Comparison of ENCODE assay signal across 8 cellular contexts in the genomic region with DNA sequence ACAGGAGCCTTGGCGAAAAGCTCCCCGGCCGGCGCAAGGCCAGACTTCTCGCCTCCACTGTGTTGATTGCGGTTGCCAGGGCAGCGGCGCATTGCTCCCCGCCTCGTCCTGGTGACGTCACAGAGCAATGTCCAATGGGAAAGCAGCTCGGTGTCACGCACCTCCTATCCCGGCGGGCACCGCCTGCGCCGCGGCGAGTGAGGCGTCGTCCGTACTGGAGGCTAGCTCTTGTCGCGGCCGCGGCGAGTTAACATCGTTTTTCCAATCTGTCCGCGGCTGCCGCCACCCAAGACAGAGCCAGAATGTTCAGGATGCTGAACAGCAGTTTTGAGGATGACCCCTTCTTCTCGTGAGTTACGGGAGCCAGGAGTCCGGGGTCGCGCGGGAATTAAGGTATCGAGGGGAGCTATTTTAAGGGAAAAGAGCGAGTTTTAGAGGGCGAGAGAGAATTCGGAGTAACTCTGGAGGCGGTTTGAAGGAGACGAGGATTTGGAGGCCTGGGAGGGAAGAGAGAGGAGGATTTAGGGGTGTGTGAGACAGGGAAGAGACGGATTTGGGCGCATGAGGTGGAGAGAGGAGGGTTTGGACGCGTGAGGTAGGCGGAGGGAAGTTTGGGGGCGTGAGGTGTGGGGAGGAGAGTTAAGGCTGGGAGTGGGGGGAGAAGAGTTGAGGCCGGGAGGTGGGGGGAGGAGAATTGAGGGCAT. TPM values are rescaled to one million over a fixed set of nuclear protein-coding genes. Genes with fewer than 3 reads are reported as not detected.
DNase-seq lines count a peak whose midpoint lies in the region; ATAC-seq, FAIRE-seq and TF ChIP-seq lines count a peak whose summit lies in the region.

A gene with protein sequence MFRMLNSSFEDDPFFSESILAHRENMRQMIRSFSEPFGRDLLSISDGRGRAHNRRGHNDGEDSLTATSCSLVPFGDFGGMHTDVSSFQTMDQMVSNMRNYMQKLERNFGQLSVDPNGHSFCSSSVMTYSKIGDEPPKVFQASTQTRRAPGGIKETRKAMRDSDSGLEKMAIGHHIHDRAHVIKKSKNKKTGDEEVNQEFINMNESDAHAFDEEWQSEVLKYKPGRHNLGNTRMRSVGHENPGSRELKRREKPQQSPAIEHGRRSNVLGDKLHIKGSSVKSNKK (plus strand): TSS at position 196 of the 704 bp plus-strand sequence. CDS start 107 bp downstream, at position 303.

- CTCF ChIA-PET in activated CD4-positive, alpha-beta T cell treated with anti-CD3 and anti-CD28 coated beads for 36 hours (lab: Charles Lee) = interaction anchor here (0.7 to 1.7 kb wide), 3 partner anchors 18 to 73 kb away, joined by 3 to 7 read pairs (median 3); a partner anchor contains a TSS
- CTCF ChIA-PET in OCI-LY7 (lab: Charles Lee; ENCODE audit: unreplicated experiment) = no interaction called here

- H3K36me3 ChIP-seq in small intestine (ENCODE audit: control insufficient read depth in 2 of 2, insufficient read depth in 2 of 2, low read length in 2 of 2) (no peaks in the 10 kb centered on the region), OCI-LY7 (ENCODE audit: insufficient read depth, low read length) (no peaks in the 10 kb centered on the region)

- no peaks in the 10 kb centered on the region for H4K20me1 ChIP-seq in OCI-LY7 (ENCODE audit: insufficient read depth, low read length)

- POLR2A ChIA-PET in activated CD4-positive, alpha-beta T cell treated with anti-CD3 and anti-CD28 coated beads for 36 hours (lab: Charles Lee) = interaction anchor here (0.7 kb wide), 2 partner anchors 73 to 150 kb away, joined by 3 read pairs; a partner anchor contains a TSS
- POLR2A ChIA-PET in OCI-LY7 (lab: Charles Lee) = no interaction called here

- no peaks in the 10 kb centered on the region for H3K9me3 Mint-ChIP-seq in activated CD4-positive, alpha-beta T cell treated with anti-CD3 and anti-CD28 coated beads for 36 hours (ENCODE audit: low read depth)

- no peak within 1 kb of the TSS for H2AFZ ChIP-seq in OCI-LY7 (ENCODE audit: low read length)

- peak within 1 kb of the TSS; percentile 78 for H3K4me3 Mint-ChIP-seq in activated CD4-positive, alpha-beta T cell treated with anti-CD3 and anti-CD28 coated beads for 36 hours

- no peak within 1 kb of the TSS for H3K4me2 ChIP-seq in OCI-LY7 (ENCODE audit: low read length)

- intact Hi-C loops in activated CD4-positive, alpha-beta T cell treated with anti-CD3 and anti-CD28 coated beads for 36 hours (cut with DNase I, micrococcal nuclease) = loop anchor here in 1 of 2 experiments (2.0 kb wide), 2 partner anchors 74 to 1878 kb away; a partner anchor contains a TSS
- intact Hi-C loops in OCI-LY7 (cut with micrococcal nuclease; ENCODE audit: unreplicated experiment) = no loop called here

- H3K27ac ChIP-seq in small intestine (ENCODE audit: low read depth in 1 of 2, low read length in 1 of 2) (peak within 1 kb of the TSS in 1 of 2 donors; percentile 49), OCI-LY7 (ENCODE audit: low read depth, low read length, poor library complexity, severe bottlenecking) (no peak within 1 kb of the TSS)

- H3K4me1 Mint-ChIP-seq in activated CD4-positive, alpha-beta T cell treated with anti-CD3 and anti-CD28 coated beads for 36 hours = peaks cover 12% of the 10 kb centered on the region

- no peak for FAIRE-seq in small intestine (lab: Jason Lieb, UNC)

- H3K4me3 ChIP-seq in small intestine (ENCODE audit: low read depth in 1 of 2, low read length in 2 of 2) (peak within 1 kb of the TSS in 1 of 2 donors; percentile 41), OCI-LY7 (ENCODE audit: low read depth, low read length, poor library complexity, severe bottlenecking) (no peak within 1 kb of the TSS)

- WGBS in small intestine, 3 donors = 1 to 6% (median 5%) methylated on average over 51 of the region's 51 CpGs

- no peaks in the 10 kb centered on the region for H3K36me3 Mint-ChIP-seq in activated CD4-positive, alpha-beta T cell treated with anti-CD3 and anti-CD28 coated beads for 36 hours (ENCODE audit: low read depth)

- H3K9me2 ChIP-seq in OCI-LY7 (ENCODE audit: insufficient read depth, low read length) = no peaks in the 10 kb centered on the region

- H3K79me2 ChIP-seq in OCI-LY7 (ENCODE audit: insufficient read depth, low read depth, low read length) = no peaks in the 10 kb centered on the region

- peaks cover 0 to 1% of the 10 kb centered on the region in 2 donors for H3K27me3 ChIP-seq in small intestine (ENCODE audit: control insufficient read depth in 2 of 2, insufficient read depth in 2 of 2, low read length in 2 of 2)

- no TSS peak for BruUV-seq in OCI-LY7 (replicated peaks; lab: Mats Ljungman, UMichigan)

- no peak for TF ChIP-seq CTCF in OCI-LY7 (conservative IDR thresholded peaks at IDR 0.05; ENCODE audit: low read length)

- H3K4me1 ChIP-seq in small intestine (ENCODE audit: control insufficient read depth in 2 of 2, insufficient read depth in 1 of 2, low read depth in 1 of 2, low read length in 1 of 2) (peaks cover 0 to 4% of the 10 kb centered on the region in 2 donors), OCI-LY7 (ENCODE audit: insufficient read depth, low read length, poor library complexity, severe bottlenecking) (no peaks in the 10 kb centered on the region)

- H3K27me3 Mint-ChIP-seq in activated CD4-positive, alpha-beta T cell treated with anti-CD3 and anti-CD28 coated beads for 36 hours = peaks cover 27% of the 10 kb centered on the region

- H3K27ac Mint-ChIP-seq in activated CD4-positive, alpha-beta T cell treated with anti-CD3 and anti-CD28 coated beads for 36 hours = peak within 1 kb of the TSS; percentile 63

- DNase-seq in NCI-H2171 treated with DMSO at 0.1 percent for 48 hours (lab: John Stamatoyannopoulos, UW) (peak; percentile 87), cerebellum (ENCODE audit: low spot score) (peak; percentile 98), iris pigment epithelial cell (ENCODE audit: low read depth) (peak; percentile 95), small intestine (peak; percentile 89), OCI-LY7 (ENCODE audit: low spot score) (no peak)
- peak; percentile 93 for DNase-seq in activated CD4-positive, alpha-beta T cell treated with anti-CD3 and anti-CD28 coated beads for 36 hours

- ATAC-seq in GM18519 (IDR thresholded peaks at IDR 0.05; ENCODE audit: low FRiP score, unreplicated experiment) (peak; percentile 100), HG03064 (IDR thresholded peaks at IDR 0.05; ENCODE audit: low read depth, unreplicated experiment) (peak; percentile 100)
- peak; percentile 100 for ATAC-seq in activated CD4-positive, alpha-beta T cell treated with anti-CD3 and anti-CD28 coated beads for 36 hours

- H3K9me3 ChIP-seq in small intestine (ENCODE audit: control insufficient read depth, low read depth) (no peaks in the 10 kb centered on the region), OCI-LY7 (ENCODE audit: low read length) (no peaks in the 10 kb centered on the region)

RNA-seq across cellular contexts. Expression of the gene that starts here (rescaled TPM):
- total RNA-seq in activated CD4-positive, alpha-beta T cell treated with anti-CD3 and anti-CD28 coated beads for 36 hours = 1 to 10 TPM; 2.4 to 3.4 TPM
- total RNA-seq in cerebellum = 24.5 TPM
- polyA plus RNA-seq in small intestine = 1 to 10 TPM in 2 of 3 donors, not detected in 1; 2.2 to 2.4 TPM
- not detected in 2 replicates for total RNA-seq in OCI-LY7 (2014; rRNA removed; shearing (Covaris generic))
- total RNA-seq in OCI-LY7 (2022) = not detected in 2 replicates
